ENCODE assay signal across 8 cellular contexts in the genomic region with DNA sequence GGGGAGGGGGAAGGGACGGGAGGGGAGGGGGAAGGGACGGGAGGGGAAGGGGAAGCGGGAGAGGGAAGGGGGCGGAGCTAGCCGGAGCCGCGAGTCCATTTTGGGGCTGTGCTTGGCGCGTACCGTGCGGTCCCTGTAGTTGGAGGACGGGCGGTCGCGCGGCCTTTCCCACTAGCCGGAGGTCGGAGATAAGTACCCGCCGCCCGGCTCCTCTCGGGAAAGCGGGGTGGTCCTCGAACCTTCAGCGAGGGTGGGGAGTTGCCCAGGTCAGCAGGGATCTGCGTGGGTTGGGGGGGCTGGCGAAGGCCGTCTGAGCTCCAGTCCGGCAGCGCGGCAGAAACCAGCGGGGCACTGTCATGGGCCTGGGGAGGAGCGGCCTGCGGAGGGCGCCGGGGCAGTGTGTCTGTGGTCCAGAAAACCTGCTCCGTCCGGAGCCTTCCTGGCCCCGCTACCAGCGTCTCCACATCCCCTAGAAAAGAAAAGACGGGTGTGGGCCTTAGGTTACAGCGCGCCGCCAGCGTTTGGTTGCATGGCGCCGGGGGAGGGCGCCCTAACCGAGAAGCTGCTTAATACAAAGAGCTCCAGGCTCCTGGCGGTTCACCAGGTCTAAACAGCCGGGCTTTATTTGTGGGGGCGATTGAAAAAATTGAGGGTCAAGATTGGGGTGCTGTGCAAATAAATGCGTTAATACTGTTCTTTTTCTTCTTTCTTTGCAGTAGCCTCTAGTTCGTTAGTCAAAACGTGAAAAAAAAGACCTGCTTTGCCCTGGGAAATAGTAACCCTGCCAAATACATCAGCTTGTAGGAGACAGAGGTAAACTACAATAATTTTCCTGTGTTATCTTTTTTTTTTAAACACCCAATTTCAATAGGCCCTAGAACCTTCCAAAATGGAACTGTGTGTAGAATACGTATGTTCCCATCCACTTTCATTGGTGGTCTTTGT. TPM values are rescaled to one million over a fixed set of nuclear protein-coding genes. Genes with fewer than 3 reads are reported as not detected.
DNase-seq lines count a peak whose midpoint lies in the region; ATAC-seq, FAIRE-seq and TF ChIP-seq lines count a peak whose summit lies in the region.

A gene with protein sequence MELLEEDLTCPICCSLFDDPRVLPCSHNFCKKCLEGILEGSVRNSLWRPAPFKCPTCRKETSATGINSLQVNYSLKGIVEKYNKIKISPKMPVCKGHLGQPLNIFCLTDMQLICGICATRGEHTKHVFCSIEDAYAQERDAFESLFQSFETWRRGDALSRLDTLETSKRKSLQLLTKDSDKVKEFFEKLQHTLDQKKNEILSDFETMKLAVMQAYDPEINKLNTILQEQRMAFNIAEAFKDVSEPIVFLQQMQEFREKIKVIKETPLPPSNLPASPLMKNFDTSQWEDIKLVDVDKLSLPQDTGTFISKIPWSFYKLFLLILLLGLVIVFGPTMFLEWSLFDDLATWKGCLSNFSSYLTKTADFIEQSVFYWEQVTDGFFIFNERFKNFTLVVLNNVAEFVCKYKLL (plus strand): TSS at position 92 of the 945 bp plus-strand sequence. CDS start 14,899 bp downstream, outside the sequence.

- peak; percentile 65 for DNase-seq in AG04450 (ENCODE audit: low read depth, low spot score)
- peak; percentile 72 for DNase-seq in NCI-H2196 (lab: John Stamatoyannopoulos, UW; ENCODE audit: unreplicated experiment)
- DNase-seq in activated CD4-positive, CD25-positive, alpha-beta regulatory T cell (lab: John Stamatoyannopoulos, UW) = peak; percentile 80 to 89 (median 82)
- peak; percentile 79 for DNase-seq in central memory CD4-positive, alpha-beta T cell
- DNase-seq in stimulated activated CD4-positive, alpha-beta T cell treated with anti-CD3 and anti-CD28 coated beads, Interleukin-12 subunit alpha, Interleukin-12 subunit beta, amount 100 ng/mL, for 4 hours = peak; percentile 79

- ATAC-seq in GM18867 (IDR thresholded peaks at IDR 0.05; ENCODE audit: unreplicated experiment) (peak; percentile 80), HG03103 (IDR thresholded peaks at IDR 0.05; ENCODE audit: low read depth, unreplicated experiment) (peak; percentile 59)

- CTCF ChIA-PET in AG04450 (lab: Charles Lee) = interaction anchor here (0.6 to 3.3 kb wide), 41 partner anchors 9 to 1072 kb away, joined by 3 to 36 read pairs (median 5); a partner anchor contains a TSS

- POLR2A ChIA-PET in AG04450 (lab: Yijun Ruan, JAX) = interaction anchor here (0.6 to 2.4 kb wide), 14 partner anchors 17 to 546 kb away, joined by 3 to 24 read pairs (median 5); a partner anchor contains a TSS

- FAIRE-seq in islet of Langerhans (lab: Jason Lieb, UNC) = peak; percentile 51

- H3K4me3 ChIP-seq in AG04450 (ENCODE audit: low read depth, low read length) = peak within 1 kb of the TSS; percentile 83

- no peaks in the 10 kb centered on the region for H3K9me3 ChIP-seq in AG04450 (ENCODE audit: control insufficient read depth, insufficient read depth, low read length)

- peak; percentile 87 for TF ChIP-seq CTCF in AG04450 (IDR thresholded peaks at IDR 0.05; ENCODE audit: low read depth, low read length)

- peak within 1 kb of the TSS; percentile 96 for H3K27ac ChIP-seq in AG04450 (ENCODE audit: low read depth, low read length)

- H3K27me3 ChIP-seq in AG04450 (ENCODE audit: control insufficient read depth, insufficient read depth, low read length) = no peaks in the 10 kb centered on the region

RNA-seq across cellular contexts. Expression of the gene that starts here (rescaled TPM):
- 25.4 and 33.3 TPM in 2 replicates for polyA plus RNA-seq in AG04450 (2011; rRNA removed)
- 15.4 and 24.4 TPM in 2 replicates for polyA minus RNA-seq in AG04450 (2011; rRNA and poly(A)+ RNA removed)

Comparison
In these comparisons a context has a peak if more than half of its experiments do, and no peak if none do; other contexts are left out.
1. Peak in every context shown above with its lines: DNase-seq, ATAC-seq, H3K4me3 ChIP-seq and H3K27ac ChIP-seq.